ENCODE assay signal across 14 cellular contexts in genomic region chr4:3485011-3485881, GRCh38. TPM values are rescaled to one million over a fixed set of nuclear protein-coding genes. Genes with fewer than 3 reads are reported as not detected.
DNase-seq lines count a peak whose midpoint lies in the region; ATAC-seq, FAIRE-seq and TF ChIP-seq lines count a peak whose summit lies in the region.
"Had no signal": no experiment of that assay in that cellular context is flagged by ENCODE, and none has a peak within 500 bp of the region (broad histone marks: within the 10 kb centered on the region; RNA-seq: fewer than 3 reads in every experiment).

No MANE protein-coding gene starts in this region.

- H2AFZ ChIP-seq in GM12878 (ENCODE audit: control insufficient read depth, low read depth, low read length): no peak overlapping the region

- FAIRE-seq in GM12878 (lab: Jason Lieb, UNC): no peak
- FAIRE-seq in H54 (lab: Jason Lieb, UNC): no peak

- BruUV-seq in GM12878 (replicated peaks; lab: Mats Ljungman, UMichigan): no TSS peak

- no peak overlapping the region for H3K4me3 ChIP-seq in GM12878
- peak overlapping the region; percentile 31 to 40 for H3K4me3 ChIP-seq in mucosa of rectum (ENCODE audit: low read length in 2 of 2)

- RAD21 ChIA-PET in GM12878 (lab: Charles Lee; ENCODE audit: unreplicated experiment): no interaction called here

- H3K9ac ChIP-seq in GM12878 (ENCODE audit: control insufficient read depth, insufficient read depth, low read length): no peak overlapping the region
- peak overlapping the region in 1 of 2 donors; percentile 42 for H3K9ac ChIP-seq in mucosa of rectum (ENCODE audit: low read depth in 1 of 2, low read length in 2 of 2)

- SMC1A ChIA-PET in GM12878 (lab: Charles Lee; ENCODE audit: uncharacterized antibody, unreplicated experiment): no interaction called here

- no peaks in the 10 kb centered on the region for H3K79me2 ChIP-seq in GM12878 (ENCODE audit: control insufficient read depth, insufficient read depth, low read length)

- in situ Hi-C loops in GM12878 (cut with MboI): no loop called here

- H4K20me1 ChIP-seq in GM12878 (ENCODE audit: control insufficient read depth, insufficient read depth): no peaks in the 10 kb centered on the region

- H3K9me3 ChIP-seq in GM12878 (replicated peaks; ENCODE audit: control insufficient read depth, insufficient read depth, low read length) (no peaks in the 10 kb centered on the region), mucosa of rectum (ENCODE audit: control insufficient read depth in 2 of 2, low read length in 2 of 2) (no peaks in the 10 kb centered on the region)

- no peaks in the 10 kb centered on the region; the same call in 1 of the 2 replicates for H3K4me1 ChIP-seq in GM12878 (ENCODE audit: control insufficient read depth, insufficient read depth, low read length)
- peaks cover 17 to 25% of the 10 kb centered on the region in 2 donors for H3K4me1 ChIP-seq in mucosa of rectum (ENCODE audit: control insufficient read depth in 2 of 2, insufficient read depth in 2 of 2, low read length in 2 of 2)

- TF ChIP-seq POLR2A in GM12878 (IDR thresholded peaks at IDR 0.05; ENCODE audit: low read depth, low read length) (no peak), H54 (IDR thresholded peaks at IDR 0.05; ENCODE audit: low read depth, low read length) (no peak)

- TF ChIP-seq EP300 in GM12878 (IDR thresholded peaks at IDR 0.05; ENCODE audit: borderline replicate concordance in 1 of 2, control insufficient read depth in 1 of 2, low read depth in 2 of 2, low read length in 2 of 2): no peak

- ATAC-seq in GM12878 (peak; percentile 34), GM19455 (IDR thresholded peaks at IDR 0.05; ENCODE audit: unreplicated experiment) (no peak)
- ATAC-seq: activated naive CD8-positive, alpha-beta T cell treated with anti-CD3 and anti-CD28 coated beads, Interleukin-2, amount 50 U/mL, for 24 hours had no signal

- no peaks in the 10 kb centered on the region for H3K36me3 ChIP-seq in GM12878 (ENCODE audit: control insufficient read depth in 2 of 2, insufficient read depth in 2 of 2, low read length in 1 of 2)
- no peaks in the 10 kb centered on the region for H3K36me3 ChIP-seq in mucosa of rectum (ENCODE audit: control insufficient read depth in 2 of 2, insufficient read depth in 2 of 2, low read length in 2 of 2)

- CTCF ChIA-PET in GM12878 (lab: Yijun Ruan, JAX): interaction anchor here (0.6 kb wide), 1 partner anchor 122 kb away, joined by 3 read pairs; no protein-coding TSS in a partner anchor

- H3K27me3 ChIP-seq in GM12878 (replicated peaks in 1 of 2; ENCODE audit: control insufficient read depth in 2 of 2, insufficient read depth in 2 of 2, low read length in 1 of 2) (peaks cover 2 to 6% of the 10 kb centered on the region in 2 experiments; a peak in 3 of 4 replicates), mucosa of rectum (ENCODE audit: control insufficient read depth in 2 of 2, insufficient read depth in 2 of 2, low read length in 2 of 2) (peaks cover 17 to 29% of the 10 kb centered on the region in 2 donors)

- no peak for TF ChIP-seq CTCF in C4-2B (conservative IDR thresholded peaks at IDR 0.05)
- no peak for TF ChIP-seq CTCF in GM12878 (IDR thresholded peaks at IDR 0.05 in 2 of 3, conservative IDR thresholded peaks at IDR 0.05 in 1 of 3; ENCODE audit: control insufficient read depth in 2 of 3, extremely low read depth in 1 of 3, insufficient read depth in 1 of 3, low read depth in 3 of 3, low read length in 3 of 3)

- 2% methylated on average over 35 of the region's 38 CpGs for WGBS in GM12878 (ENCODE audit: insufficient coverage, insufficient replicate concordance, low lambda C conversion rate, missing lambda C conversion rate)

- no peak for TF ChIP-seq RAD21 in GM12878 (IDR thresholded peaks at IDR 0.05; ENCODE audit: insufficient read depth, low read depth, low read length)

- 0 out of 2 replicates have a peak overlapping the region, but pooled peaks have one; percentile 33 for H3K4me2 ChIP-seq in GM12878 (ENCODE audit: control insufficient read depth, insufficient read depth)

- H3K27ac ChIP-seq in C4-2B (peak overlapping the region; percentile 75; the same call in 1 of the 2 replicates), GM12878 (ENCODE audit: control insufficient read depth, insufficient read depth) (no peak overlapping the region), mucosa of rectum (ENCODE audit: low read depth in 2 of 2, low read length in 2 of 2) (peak overlapping the region in 1 of 2 donors; percentile 38)

- POLR2A ChIA-PET in GM12878 (lab: Charles Lee): no interaction called here

- peak; percentile 40 for DNase-seq in HT-29 (ENCODE audit: low spot score)
- DNase-seq in GM12878 (ENCODE audit: low read depth, low spot score): no peak
- DNase-seq in NCI-H187 (lab: John Stamatoyannopoulos, UW): no peak
- no peak for DNase-seq in activated CD4-positive, alpha-beta T cell treated with anti-CD3 and anti-CD28 coated beads for 1 hour
- no peak for DNase-seq in H54 (ENCODE audit: insufficient read length, low spot score)
- DNase-seq: activated CD4-positive, alpha-beta T cell treated with anti-CD3 and anti-CD28 coated beads, Interleukin-2, amount 50 U/mL, for 48 hours; activated naive CD8-positive, alpha-beta T cell treated with anti-CD3 and anti-CD28 coated beads, Interleukin-2, amount 50 U/mL, for 24 hours; CD4-positive, alpha-beta memory T cell; endodermal cell; NCI-H1105 treated with DMSO at 0.1 percent for 48 hours; SHP77 had no signal

- intact Hi-C loops in GM12878 (cut with micrococcal nuclease; ENCODE audit: unreplicated experiment): no loop called here

TF ChIP-seq in GM12878, 131 proteins besides CTCF, POLR2A, EP300 and RAD21 (continues in another document):
- TF ChIP-seq MEF2B (IDR thresholded peaks at IDR 0.05; ENCODE audit: partially characterized antibody, poor library complexity, severe bottlenecking) (peak; percentile 89), GATAD2B (conservative IDR thresholded peaks at IDR 0.05; ENCODE audit: low read depth) (peak; percentile 42), RFX5 (IDR thresholded peaks at IDR 0.05; ENCODE audit: low read depth, low read length) (no peak), KDM1A (IDR thresholded peaks at IDR 0.05; ENCODE audit: borderline replicate concordance) (no peak)

RNA-seq across cellular contexts. Expression of gene DOK7, which starts 22.1 kb away (rescaled TPM):
- total RNA-seq in HT-29 (2014; rRNA removed; shearing (Covaris generic)): 16.1 and 17.6 TPM in 2 replicates
- total RNA-seq in GM12878 (2013; cell fraction: nucleolus; rRNA removed): 0.56 TPM in 1 of 2 replicates, not detected in the other
- total RNA-seq in GM12878 (2014; rRNA removed): 0.23 and 0.33 TPM in 2 replicates
- total RNA-seq in GM12878 (2014; rRNA removed; fragmentation: Illumina TruSeq; extraction: Trizol): not detected in 2 replicates
- total RNA-seq in GM12878 (2021): 0.13 and 0.27 TPM in 2 replicates
- polyA plus RNA-seq in GM12878 (2011; ENCODE audit: low read depth): not detected
- 0.09 and 0.23 TPM in 2 replicates for polyA plus RNA-seq in GM12878 (2011; rRNA removed)
- 1.2 and 1.5 TPM in 2 replicates for polyA plus RNA-seq in GM12878 (2011; cell fraction: cytosol; rRNA removed)
- polyA plus RNA-seq in GM12878 (2011; cell fraction: nucleus; rRNA removed): 3.5 and 3.7 TPM in 2 replicates
- polyA plus RNA-seq in GM12878 (2012): 0.12 and 0.15 TPM in 2 replicates
- not detected in 2 replicates for polyA plus RNA-seq in GM12878 (2014; fragmentation: Illumina TruSeq; extraction: Trizol)
- polyA plus RNA-seq in GM12878 (2014; fragmentation: Nextera tagmentation; extraction: Ambion mirVana): under 1 TPM in 1 of 2 experiments, not detected in 1; 0.04 TPM
- polyA plus RNA-seq in GM12878 (2014; rRNA removed): 0.23 and 0.46 TPM in 2 replicates
- under 1 TPM in 1 of 2 experiments, not detected in 1; 0.09 TPM for polyA plus RNA-seq in GM12878 (2016; fragmentation: Nextera tagmentation; extraction: Ambion mirVana)
- polyA minus RNA-seq in GM12878 (2011; rRNA and poly(A)+ RNA removed): 1.9 TPM in 1 of 2 replicates, not detected in the other
- 0.73 TPM in 1 of 2 replicates, not detected in the other for polyA minus RNA-seq in GM12878 (2011; cell fraction: cytosol; rRNA and poly(A)+ RNA removed)
- 0.36 and 1.4 TPM in 2 replicates for polyA minus RNA-seq in GM12878 (2011; cell fraction: nucleus; rRNA and poly(A)+ RNA removed)
- total RNA-seq: CD4-positive, alpha-beta memory T cell had no signal

RNA-seq across cellular contexts. Expression of gene HGFAC, which starts 43.5 kb away (rescaled TPM):
- total RNA-seq in HT-29 (2014; rRNA removed; shearing (Covaris generic)): 0.13 TPM in 1 of 2 replicates, not detected in the other
- total RNA-seq in GM12878 (2013; cell fraction: nucleolus; rRNA removed): not detected in 2 replicates
- total RNA-seq in GM12878 (2014; rRNA removed) (not detected in 2 replicates), GM12878 (2014; rRNA removed; fragmentation: Illumina TruSeq; extraction: Trizol) (not detected in 2 replicates), GM12878 (2021) (0.38 TPM in 1 of 2 replicates, not detected in the other)
- polyA plus RNA-seq in GM12878 (2011; ENCODE audit: low read depth): not detected
- polyA plus RNA-seq in GM12878 (2011; rRNA removed) (not detected in 2 replicates), GM12878 (2014; fragmentation: Illumina TruSeq; extraction: Trizol) (not detected in 2 replicates), GM12878 (2014; fragmentation: Nextera tagmentation; extraction: Ambion mirVana) (not detected), GM12878 (2014; rRNA removed) (not detected in 2 replicates), GM12878 (2016; fragmentation: Nextera tagmentation; extraction: Ambion mirVana) (not detected)
- polyA plus RNA-seq in GM12878 (2011; cell fraction: cytosol; rRNA removed): not detected in 2 replicates
- polyA plus RNA-seq in GM12878 (2011; cell fraction: nucleus; rRNA removed): not detected in 2 replicates
- not detected in 2 replicates for polyA plus RNA-seq in GM12878 (2012)
- not detected in 2 replicates for polyA minus RNA-seq in GM12878 (2011; rRNA and poly(A)+ RNA removed)
- not detected in 2 replicates for polyA minus RNA-seq in GM12878 (2011; cell fraction: cytosol; rRNA and poly(A)+ RNA removed)
- not detected in 2 replicates for polyA minus RNA-seq in GM12878 (2011; cell fraction: nucleus; rRNA and poly(A)+ RNA removed)
- polyA plus RNA-seq: CD4-positive, alpha-beta memory T cell had no signal

RNA-seq across cellular contexts. Expression of gene LRPAP1, which starts 47.0 kb away (rescaled TPM):
- total RNA-seq in HT-29 (2014; rRNA removed; shearing (Covaris generic)): 156 and 190 TPM in 2 replicates
- total RNA-seq in GM12878 (2013; cell fraction: nucleolus; rRNA removed): 48.2 and 48.9 TPM in 2 replicates
- total RNA-seq in GM12878 (2014; rRNA removed) (48.7 and 51.2 TPM in 2 replicates), GM12878 (2014; rRNA removed; fragmentation: Illumina TruSeq; extraction: Trizol) (22.5 and 23.7 TPM in 2 replicates), GM12878 (2021) (51.5 and 51.9 TPM in 2 replicates)
- 10.0 TPM for polyA plus RNA-seq in GM12878 (2011; ENCODE audit: low read depth)
- polyA plus RNA-seq in GM12878 (2011; rRNA removed) (34.7 and 60.2 TPM in 2 replicates), GM12878 (2014; fragmentation: Illumina TruSeq; extraction: Trizol) (11.6 and 25.2 TPM in 2 replicates), GM12878 (2014; fragmentation: Nextera tagmentation; extraction: Ambion mirVana) (1 to 10 TPM; 1.0 to 3.2 TPM), GM12878 (2014; rRNA removed) (51.0 and 54.2 TPM in 2 replicates), GM12878 (2016; fragmentation: Nextera tagmentation; extraction: Ambion mirVana) (100 to 1,000 TPM in 1 of 2 experiments, 10 to 100 TPM in 1; 97.5 to 100 TPM)
- 48.3 and 72.2 TPM in 2 replicates for polyA plus RNA-seq in GM12878 (2011; cell fraction: cytosol; rRNA removed)
- 70.0 and 75.7 TPM in 2 replicates for polyA plus RNA-seq in GM12878 (2011; cell fraction: nucleus; rRNA removed)
- polyA plus RNA-seq in GM12878 (2012): 46.0 and 50.7 TPM in 2 replicates
- polyA minus RNA-seq in GM12878 (2011; rRNA and poly(A)+ RNA removed): 23.3 and 33.4 TPM in 2 replicates
- polyA minus RNA-seq in GM12878 (2011; cell fraction: cytosol; rRNA and poly(A)+ RNA removed): 17.7 and 21.4 TPM in 2 replicates
- polyA minus RNA-seq in GM12878 (2011; cell fraction: nucleus; rRNA and poly(A)+ RNA removed): 15.6 and 23.3 TPM in 2 replicates

Comparison
In these comparisons a context has a peak if more than half of its experiments do, and no peak if none do; other contexts are left out.
1. RNA of gene DOK7, which starts 22.1 kb away (total RNA-seq): 16.1 to 17.6 TPM in HT-29; 0.13 to 0.56 TPM in GM12878; every median in the first group is over 10 times any median in the second.